In the genomic region with DNA sequence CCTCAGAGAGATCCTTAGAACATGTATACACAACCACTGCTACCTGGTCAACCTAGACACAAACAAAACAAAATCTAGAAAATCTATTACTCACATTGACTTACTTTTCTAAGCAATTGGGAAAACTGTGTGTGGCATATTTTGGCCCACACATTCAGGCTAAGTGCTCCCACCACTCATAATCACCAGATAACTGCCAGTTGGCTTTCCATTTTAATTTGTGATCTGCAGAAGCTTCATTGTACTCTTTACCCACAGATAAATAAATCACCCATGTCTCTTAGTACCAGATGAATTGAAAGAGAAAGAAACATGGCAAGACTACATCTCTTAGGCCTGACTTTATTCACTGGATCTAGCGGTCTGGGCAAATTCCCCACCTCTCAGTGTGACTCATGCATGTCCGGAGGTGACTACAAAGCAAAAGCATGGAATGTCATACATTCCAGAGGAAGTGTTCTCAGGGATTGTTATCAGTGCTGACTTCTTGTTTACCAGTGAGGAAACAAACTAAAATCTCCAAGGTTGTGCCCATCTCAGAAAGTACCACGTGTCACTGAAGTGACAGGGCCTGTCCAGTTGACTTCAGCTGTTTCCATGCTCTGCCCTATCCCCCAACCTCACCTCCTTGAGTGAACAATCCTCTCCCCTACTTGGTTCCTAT, we compare ENCODE assay signal across 1 cellular context.
A peak's percentile ranks its signal among the peaks of the same experiment; 100 is the strongest.
TF ChIP-seq lines count a peak whose summit lies in the region.

No MANE protein-coding gene starts in this region.

TF ChIP-seq in HepG2, 621 proteins besides CTCF, POLR2A, EP300 and RAD21 (continued from another document and continues in another):
- TF ChIP-seq, protein P1, sequence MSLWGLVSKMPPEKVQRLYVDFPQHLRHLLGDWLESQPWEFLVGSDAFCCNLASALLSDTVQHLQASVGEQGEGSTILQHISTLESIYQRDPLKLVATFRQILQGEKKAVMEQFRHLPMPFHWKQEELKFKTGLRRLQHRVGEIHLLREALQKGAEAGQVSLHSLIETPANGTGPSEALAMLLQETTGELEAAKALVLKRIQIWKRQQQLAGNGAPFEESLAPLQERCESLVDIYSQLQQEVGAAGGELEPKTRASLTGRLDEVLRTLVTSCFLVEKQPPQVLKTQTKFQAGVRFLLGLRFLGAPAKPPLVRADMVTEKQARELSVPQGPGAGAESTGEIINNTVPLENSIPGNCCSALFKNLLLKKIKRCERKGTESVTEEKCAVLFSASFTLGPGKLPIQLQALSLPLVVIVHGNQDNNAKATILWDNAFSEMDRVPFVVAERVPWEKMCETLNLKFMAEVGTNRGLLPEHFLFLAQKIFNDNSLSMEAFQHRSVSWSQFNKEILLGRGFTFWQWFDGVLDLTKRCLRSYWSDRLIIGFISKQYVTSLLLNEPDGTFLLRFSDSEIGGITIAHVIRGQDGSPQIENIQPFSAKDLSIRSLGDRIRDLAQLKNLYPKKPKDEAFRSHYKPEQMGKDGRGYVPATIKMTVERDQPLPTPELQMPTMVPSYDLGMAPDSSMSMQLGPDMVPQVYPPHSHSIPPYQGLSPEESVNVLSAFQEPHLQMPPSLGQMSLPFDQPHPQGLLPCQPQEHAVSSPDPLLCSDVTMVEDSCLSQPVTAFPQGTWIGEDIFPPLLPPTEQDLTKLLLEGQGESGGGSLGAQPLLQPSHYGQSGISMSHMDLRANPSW (CRISPR knock-in tag; IDR thresholded peaks at IDR 0.05; ENCODE audit: borderline replicate concordance): peak; percentile 77; the same call in 1 of the 2 replicates
- TF ChIP-seq ZFP36 (IDR thresholded peaks at IDR 0.05; ENCODE audit: borderline replicate concordance, low read depth, low read length, partially characterized antibody) (no peak), HDAC6 (IDR thresholded peaks at IDR 0.05; ENCODE audit: low read depth, low read length) (no peak), ESRRA (CRISPR knock-in tag; IDR thresholded peaks at IDR 0.05; ENCODE audit: low read depth) (no peak), SKI (IDR thresholded peaks at IDR 0.05; ENCODE audit: partially characterized antibody) (peak; percentile 59), KDM1A (CRISPR knock-in tag; IDR thresholded peaks at IDR 0.05) (peak; percentile 88; the same call in 1 of the 2 replicates), MAZ (IDR thresholded peaks at IDR 0.05; ENCODE audit: borderline replicate concordance, low read depth, low read length) (no peak), MAZ (CRISPR knock-in tag; IDR thresholded peaks at IDR 0.05; ENCODE audit: low read depth) (no peak), ZNF644 (CRISPR knock-in tag; IDR thresholded peaks at IDR 0.05; ENCODE audit: low read depth) (peak; percentile 86), SP5 (CRISPR knock-in tag; IDR thresholded peaks at IDR 0.05; ENCODE audit: borderline replicate concordance, low read depth) (peak; percentile 85), GATA4 (IDR thresholded peaks at IDR 0.05; ENCODE audit: borderline replicate concordance, low read depth) (peak; percentile 91; the same call in 1 of the 2 replicates), ELF3 (CRISPR knock-in tag; IDR thresholded peaks at IDR 0.05) (peak; percentile 97), ZNF333 (CRISPR knock-in tag; IDR thresholded peaks at IDR 0.05; ENCODE audit: borderline replicate concordance) (no peak), SIX4 (CRISPR knock-in tag; IDR thresholded peaks at IDR 0.05) (0 out of 2 replicates have a peak, but pooled peaks have one; percentile 40), FOSL2 (CRISPR knock-in tag; IDR thresholded peaks at IDR 0.05) (peak; percentile 100), SIX1 (CRISPR knock-in tag; IDR thresholded peaks at IDR 0.05; ENCODE audit: borderline replicate concordance) (peak; percentile 56; the same call in 1 of the 2 replicates), ZKSCAN5 (CRISPR knock-in tag; IDR thresholded peaks at IDR 0.05) (peak; percentile 94), ZNF589 (CRISPR knock-in tag; conservative IDR thresholded peaks at IDR 0.05) (no peak), JUNB (CRISPR knock-in tag; IDR thresholded peaks at IDR 0.05; ENCODE audit: borderline replicate concordance) (peak; percentile 98), MAF1 (CRISPR knock-in tag; IDR thresholded peaks at IDR 0.05; ENCODE audit: borderline replicate concordance) (no peak), SIN3B (IDR thresholded peaks at IDR 0.05; ENCODE audit: low read length) (no peak), ZNF788 (CRISPR knock-in tag; IDR thresholded peaks at IDR 0.05; ENCODE audit: borderline replicate concordance) (peak; percentile 77; the same call in 1 of the 2 replicates), ATF1 (CRISPR knock-in tag; IDR thresholded peaks at IDR 0.05) (peak; percentile 48; the same call in 1 of the 2 replicates), ZNF337 (CRISPR knock-in tag; IDR thresholded peaks at IDR 0.05; ENCODE audit: borderline replicate concordance, low read depth) (peak; percentile 30; the same call in 1 of the 2 replicates), CREM (IDR thresholded peaks at IDR 0.05) (peak; percentile 52), CREM (CRISPR knock-in tag; IDR thresholded peaks at IDR 0.05) (no peak), ZNF570 (CRISPR knock-in tag; IDR thresholded peaks at IDR 0.05; ENCODE audit: borderline replicate concordance) (no peak), GZF1 (CRISPR knock-in tag; IDR thresholded peaks at IDR 0.05) (no peak), MED13 (CRISPR knock-in tag; IDR thresholded peaks at IDR 0.05) (no peak), ZNF292 (CRISPR knock-in tag; IDR thresholded peaks at IDR 0.05; ENCODE audit: borderline replicate concordance, low read depth) (peak; percentile 70; the same call in 1 of the 2 replicates), ZNF124 (CRISPR knock-in tag; IDR thresholded peaks at IDR 0.05) (0 out of 2 replicates have a peak, but pooled peaks have one; percentile 91), SRSF9 (IDR thresholded peaks at IDR 0.05; ENCODE audit: borderline replicate concordance, insufficient read depth, low read depth, low read length, poor library complexity, severe bottlenecking) (no peak), ZNF34 (CRISPR knock-in tag; IDR thresholded peaks at IDR 0.05; ENCODE audit: borderline replicate concordance) (no peak), ZNF432 (CRISPR knock-in tag; IDR thresholded peaks at IDR 0.05; ENCODE audit: borderline replicate concordance) (no peak), SUZ12 (IDR thresholded peaks at IDR 0.05; ENCODE audit: low read depth, low read length) (no peak), ZNF235 (CRISPR knock-in tag; IDR thresholded peaks at IDR 0.05; ENCODE audit: borderline replicate concordance) (no peak), CHD4 (IDR thresholded peaks at IDR 0.05; ENCODE audit: borderline replicate concordance, low read length) (no peak), ZNF567 (CRISPR knock-in tag; IDR thresholded peaks at IDR 0.05; ENCODE audit: borderline replicate concordance) (0 out of 2 replicates have a peak, but pooled peaks have one; percentile 46), FOXK1 (CRISPR knock-in tag; IDR thresholded peaks at IDR 0.05; ENCODE audit: borderline replicate concordance, low read depth) (peak; percentile 95), JUND (CRISPR knock-in tag; IDR thresholded peaks at IDR 0.05) (peak; percentile 98), LCORL (IDR thresholded peaks at IDR 0.05) (no peak), LCORL (CRISPR knock-in tag; IDR thresholded peaks at IDR 0.05) (peak; percentile 91), ZBTB7B (CRISPR knock-in tag; IDR thresholded peaks at IDR 0.05) (peak; percentile 67), ZNF44 (CRISPR knock-in tag; IDR thresholded peaks at IDR 0.05) (no peak), ZSCAN21 (CRISPR knock-in tag; IDR thresholded peaks at IDR 0.05; ENCODE audit: borderline replicate concordance) (0 out of 2 replicates have a peak, but pooled peaks have one; percentile 56), SIN3A (IDR thresholded peaks at IDR 0.05; ENCODE audit: borderline replicate concordance, low read depth, low read length) (peak; percentile 92; the same call in 1 of the 2 replicates)
- TF ChIP-seq, protein P2, sequence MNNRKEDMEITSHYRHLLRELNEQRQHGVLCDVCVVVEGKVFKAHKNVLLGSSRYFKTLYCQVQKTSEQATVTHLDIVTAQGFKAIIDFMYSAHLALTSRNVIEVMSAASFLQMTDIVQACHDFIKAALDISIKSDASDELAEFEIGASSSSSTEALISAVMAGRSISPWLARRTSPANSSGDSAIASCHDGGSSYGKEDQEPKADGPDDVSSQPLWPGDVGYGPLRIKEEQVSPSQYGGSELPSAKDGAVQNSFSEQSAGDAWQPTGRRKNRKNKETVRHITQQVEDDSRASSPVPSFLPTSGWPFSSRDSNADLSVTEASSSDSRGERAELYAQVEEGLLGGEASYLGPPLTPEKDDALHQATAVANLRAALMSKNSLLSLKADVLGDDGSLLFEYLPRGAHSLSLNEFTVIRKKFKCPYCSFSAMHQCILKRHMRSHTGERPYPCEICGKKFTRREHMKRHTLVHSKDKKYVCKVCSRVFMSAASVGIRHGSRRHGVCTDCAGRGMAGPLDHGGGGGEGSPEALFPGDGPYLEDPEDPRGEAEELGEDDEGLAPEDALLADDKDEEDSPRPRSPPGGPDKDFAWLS (CRISPR knock-in tag; IDR thresholded peaks at IDR 0.05; ENCODE audit: borderline replicate concordance): no peak
- TF ChIP-seq, protein P3, sequence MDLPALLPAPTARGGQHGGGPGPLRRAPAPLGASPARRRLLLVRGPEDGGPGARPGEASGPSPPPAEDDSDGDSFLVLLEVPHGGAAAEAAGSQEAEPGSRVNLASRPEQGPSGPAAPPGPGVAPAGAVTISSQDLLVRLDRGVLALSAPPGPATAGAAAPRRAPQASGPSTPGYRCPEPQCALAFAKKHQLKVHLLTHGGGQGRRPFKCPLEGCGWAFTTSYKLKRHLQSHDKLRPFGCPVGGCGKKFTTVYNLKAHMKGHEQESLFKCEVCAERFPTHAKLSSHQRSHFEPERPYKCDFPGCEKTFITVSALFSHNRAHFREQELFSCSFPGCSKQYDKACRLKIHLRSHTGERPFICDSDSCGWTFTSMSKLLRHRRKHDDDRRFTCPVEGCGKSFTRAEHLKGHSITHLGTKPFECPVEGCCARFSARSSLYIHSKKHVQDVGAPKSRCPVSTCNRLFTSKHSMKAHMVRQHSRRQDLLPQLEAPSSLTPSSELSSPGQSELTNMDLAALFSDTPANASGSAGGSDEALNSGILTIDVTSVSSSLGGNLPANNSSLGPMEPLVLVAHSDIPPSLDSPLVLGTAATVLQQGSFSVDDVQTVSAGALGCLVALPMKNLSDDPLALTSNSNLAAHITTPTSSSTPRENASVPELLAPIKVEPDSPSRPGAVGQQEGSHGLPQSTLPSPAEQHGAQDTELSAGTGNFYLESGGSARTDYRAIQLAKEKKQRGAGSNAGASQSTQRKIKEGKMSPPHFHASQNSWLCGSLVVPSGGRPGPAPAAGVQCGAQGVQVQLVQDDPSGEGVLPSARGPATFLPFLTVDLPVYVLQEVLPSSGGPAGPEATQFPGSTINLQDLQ (CRISPR knock-in tag; IDR thresholded peaks at IDR 0.05): no peak
- TF ChIP-seq, protein P4, sequence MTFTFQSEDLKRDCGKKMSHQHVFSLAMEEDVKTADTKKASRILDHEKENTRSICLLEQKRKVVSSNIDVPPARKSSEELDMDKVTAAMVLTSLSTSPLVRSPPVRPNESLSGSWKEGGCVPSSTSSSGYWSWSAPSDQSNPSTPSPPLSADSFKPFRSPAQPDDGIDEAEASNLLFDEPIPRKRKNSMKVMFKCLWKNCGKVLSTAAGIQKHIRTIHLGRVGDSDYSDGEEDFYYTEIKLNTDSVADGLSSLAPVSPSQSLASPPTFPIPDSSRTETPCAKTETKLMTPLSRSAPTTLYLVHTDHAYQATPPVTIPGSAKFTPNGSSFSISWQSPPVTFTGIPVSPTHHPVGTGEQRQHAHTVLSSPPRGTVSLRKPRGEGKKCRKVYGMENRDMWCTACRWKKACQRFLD (CRISPR knock-in tag; IDR thresholded peaks at IDR 0.05; ENCODE audit: borderline replicate concordance): no peak
- TF ChIP-seq, protein P5, sequence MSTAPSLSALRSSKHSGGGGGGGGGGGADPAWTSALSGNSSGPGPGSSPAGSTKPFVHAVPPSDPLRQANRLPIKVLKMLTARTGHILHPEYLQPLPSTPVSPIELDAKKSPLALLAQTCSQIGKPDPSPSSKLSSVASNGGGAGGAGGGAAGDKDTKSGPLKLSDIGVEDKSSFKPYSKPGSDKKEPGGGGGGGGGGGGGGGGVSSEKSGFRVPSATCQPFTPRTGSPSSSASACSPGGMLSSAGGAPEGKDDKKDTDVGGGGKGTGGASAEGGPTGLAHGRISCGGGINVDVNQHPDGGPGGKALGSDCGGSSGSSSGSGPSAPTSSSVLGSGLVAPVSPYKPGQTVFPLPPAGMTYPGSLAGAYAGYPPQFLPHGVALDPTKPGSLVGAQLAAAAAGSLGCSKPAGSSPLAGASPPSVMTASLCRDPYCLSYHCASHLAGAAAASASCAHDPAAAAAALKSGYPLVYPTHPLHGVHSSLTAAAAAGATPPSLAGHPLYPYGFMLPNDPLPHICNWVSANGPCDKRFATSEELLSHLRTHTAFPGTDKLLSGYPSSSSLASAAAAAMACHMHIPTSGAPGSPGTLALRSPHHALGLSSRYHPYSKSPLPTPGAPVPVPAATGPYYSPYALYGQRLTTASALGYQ (CRISPR knock-in tag; IDR thresholded peaks at IDR 0.05): peak; percentile 30; the same call in 1 of the 2 replicates
- TF ChIP-seq, protein P6, sequence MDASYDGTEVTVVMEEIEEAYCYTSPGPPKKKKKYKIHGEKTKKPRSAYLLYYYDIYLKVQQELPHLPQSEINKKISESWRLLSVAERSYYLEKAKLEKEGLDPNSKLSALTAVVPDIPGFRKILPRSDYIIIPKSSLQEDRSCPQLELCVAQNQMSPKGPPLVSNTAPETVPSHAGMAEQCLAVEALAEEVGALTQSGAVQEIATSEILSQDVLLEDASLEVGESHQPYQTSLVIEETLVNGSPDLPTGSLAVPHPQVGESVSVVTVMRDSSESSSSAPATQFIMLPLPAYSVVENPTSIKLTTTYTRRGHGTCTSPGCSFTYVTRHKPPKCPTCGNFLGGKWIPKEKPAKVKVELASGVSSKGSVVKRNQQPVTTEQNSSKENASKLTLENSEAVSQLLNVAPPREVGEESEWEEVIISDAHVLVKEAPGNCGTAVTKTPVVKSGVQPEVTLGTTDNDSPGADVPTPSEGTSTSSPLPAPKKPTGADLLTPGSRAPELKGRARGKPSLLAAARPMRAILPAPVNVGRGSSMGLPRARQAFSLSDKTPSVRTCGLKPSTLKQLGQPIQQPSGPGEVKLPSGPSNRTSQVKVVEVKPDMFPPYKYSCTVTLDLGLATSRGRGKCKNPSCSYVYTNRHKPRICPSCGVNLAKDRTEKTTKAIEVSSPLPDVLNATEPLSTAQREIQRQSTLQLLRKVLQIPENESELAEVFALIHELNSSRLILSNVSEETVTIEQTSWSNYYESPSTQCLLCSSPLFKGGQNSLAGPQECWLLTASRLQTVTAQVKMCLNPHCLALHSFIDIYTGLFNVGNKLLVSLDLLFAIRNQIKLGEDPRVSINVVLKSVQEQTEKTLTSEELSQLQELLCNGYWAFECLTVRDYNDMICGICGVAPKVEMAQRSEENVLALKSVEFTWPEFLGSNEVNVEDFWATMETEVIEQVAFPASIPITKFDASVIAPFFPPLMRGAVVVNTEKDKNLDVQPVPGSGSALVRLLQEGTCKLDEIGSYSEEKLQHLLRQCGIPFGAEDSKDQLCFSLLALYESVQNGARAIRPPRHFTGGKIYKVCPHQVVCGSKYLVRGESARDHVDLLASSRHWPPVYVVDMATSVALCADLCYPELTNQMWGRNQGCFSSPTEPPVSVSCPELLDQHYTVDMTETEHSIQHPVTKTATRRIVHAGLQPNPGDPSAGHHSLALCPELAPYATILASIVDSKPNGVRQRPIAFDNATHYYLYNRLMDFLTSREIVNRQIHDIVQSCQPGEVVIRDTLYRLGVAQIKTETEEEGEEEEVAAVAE (CRISPR knock-in tag; IDR thresholded peaks at IDR 0.05; ENCODE audit: borderline replicate concordance): peak; percentile 76; the same call in 1 of the 2 replicates
